Comparison of ENCODE assay signal across 9 cellular contexts in the genomic region with DNA sequence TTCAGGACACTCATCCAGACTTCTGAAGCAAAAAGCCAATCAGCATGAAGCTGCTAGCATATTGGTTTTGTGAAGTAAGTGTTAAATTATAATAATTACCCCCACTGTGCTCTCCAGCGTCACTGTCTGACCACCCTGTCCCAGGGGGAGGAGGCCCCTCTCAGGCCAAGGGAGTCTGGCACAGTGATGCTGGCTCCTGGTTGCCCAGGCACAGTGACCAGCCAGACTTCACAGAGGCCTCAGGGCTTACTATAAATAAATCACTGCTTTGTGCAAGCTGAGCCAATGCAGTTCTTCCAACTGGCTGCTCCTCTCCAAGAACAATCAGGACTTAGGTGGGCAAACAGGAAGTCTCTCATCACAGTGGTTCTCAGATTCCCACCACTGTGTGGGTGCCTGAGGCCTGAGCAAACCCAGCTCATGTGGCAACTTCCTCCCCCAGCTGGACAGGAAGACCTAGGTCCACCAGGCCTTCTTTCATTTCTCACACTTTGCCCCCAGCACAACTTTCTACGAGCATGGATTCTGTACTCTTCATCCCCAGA. TPM values are rescaled to one million over a fixed set of nuclear protein-coding genes. Genes with fewer than 3 reads are reported as not detected.
DNase-seq lines count a peak whose midpoint lies in the region; ATAC-seq, FAIRE-seq and TF ChIP-seq lines count a peak whose summit lies in the region.
"Had no signal": no experiment of that assay in that cellular context is flagged by ENCODE, and none has a peak within 500 bp of the region (broad histone marks: within the 10 kb centered on the region; RNA-seq: fewer than 3 reads in every experiment).

No MANE protein-coding gene starts in this region.

- H3K27me3 ChIP-seq in CD4-positive, CD25-positive, alpha-beta regulatory T cell (ENCODE audit: control insufficient read depth, insufficient read depth, low read length): no peaks in the 10 kb centered on the region

- H3K9me3 ChIP-seq in CD4-positive, CD25-positive, alpha-beta regulatory T cell (ENCODE audit: control insufficient read depth in 2 of 2, low read length in 2 of 2): no peaks in the 10 kb centered on the region
- H3K9me3 ChIP-seq: stomach had no signal

- FAIRE-seq in HTR-8/SVneo (lab: Jason Lieb, UNC): peak; percentile 13

- ATAC-seq in CD4-positive, CD25-positive, alpha-beta regulatory T cell (ENCODE audit: low read depth in 2 of 2): no peak
- ATAC-seq in GM19463 (IDR thresholded peaks at IDR 0.05; ENCODE audit: unreplicated experiment) (no peak), GM19452 (IDR thresholded peaks at IDR 0.05; ENCODE audit: unreplicated experiment) (no peak)

- peaks cover 0 to 3% (median 0%) of the 10 kb centered on the region in 7 donors for H3K9me3 Mint-ChIP-seq in CD4-positive, CD25-positive, alpha-beta regulatory T cell
- peaks cover 0 to 2% (median 0%) of the 10 kb centered on the region in 5 experiments for H3K9me3 Mint-ChIP-seq in brain

- H3K27ac Mint-ChIP-seq in CD4-positive, CD25-positive, alpha-beta regulatory T cell: no peak overlapping the region
- H3K27ac Mint-ChIP-seq in brain: peak overlapping the region; percentile 85 to 98 (median 96)

- no peaks in the 10 kb centered on the region for H3K36me3 Mint-ChIP-seq in CD4-positive, CD25-positive, alpha-beta regulatory T cell
- H3K36me3 Mint-ChIP-seq in brain: no peaks in the 10 kb centered on the region

- H3K4me1 ChIP-seq in CD4-positive, CD25-positive, alpha-beta regulatory T cell (ENCODE audit: control insufficient read depth, insufficient read depth, low read length, poor library complexity, severe bottlenecking): peaks cover 26% of the 10 kb centered on the region

- H3K4me3 Mint-ChIP-seq in CD4-positive, CD25-positive, alpha-beta regulatory T cell: peak overlapping the region; percentile 24 to 93 (median 48)
- H3K4me3 Mint-ChIP-seq in brain: peak overlapping the region; percentile 85 to 92 (median 87)

- DNase-seq in CD4-positive, CD25-positive, alpha-beta regulatory T cell: no peak
- DNase-seq in HTR-8/SVneo (ENCODE audit: insufficient read length, low spot score) (peak; percentile 37), midbrain (lab: John Stamatoyannopoulos, UW) (peak; percentile 49), mucosa of gallbladder (ENCODE audit: low spot score) (no peak)
- DNase-seq in activated CD8-positive, alpha-beta memory T cell treated with anti-CD3 and anti-CD28 coated beads, Interleukin-2, amount 50 U/mL, for 48 hours: no peak
- DNase-seq: stomach had no signal

- H3K27ac ChIP-seq in CD4-positive, CD25-positive, alpha-beta regulatory T cell (ENCODE audit: insufficient read depth, low read length, poor library complexity, severe bottlenecking): no peak overlapping the region

- peaks cover 4 to 31% (median 10%) of the 10 kb centered on the region in 4 donors for H3K4me1 Mint-ChIP-seq in CD4-positive, CD25-positive, alpha-beta regulatory T cell
- H3K4me1 Mint-ChIP-seq in brain: peaks cover 30% of the 10 kb centered on the region

- H3K4me3 ChIP-seq in CD4-positive, CD25-positive, alpha-beta regulatory T cell (ENCODE audit: low read depth, low read length): no peak overlapping the region

- peaks cover 36% of the 10 kb centered on the region for H3K27me3 Mint-ChIP-seq in CD4-positive, CD25-positive, alpha-beta regulatory T cell
- H3K27me3 Mint-ChIP-seq in brain: peaks cover 11% of the 10 kb centered on the region

- no peak for TF ChIP-seq CTCF in brain (conservative IDR thresholded peaks at IDR 0.05)

- no peaks in the 10 kb centered on the region for H3K36me3 ChIP-seq in CD4-positive, CD25-positive, alpha-beta regulatory T cell (ENCODE audit: control insufficient read depth, insufficient read depth, low read length)
- H3K36me3 ChIP-seq: stomach had no signal

RNA-seq across cellular contexts. Expression of a gene that starts 1.7 kb away (rescaled TPM):
- 1.1 TPM for total RNA-seq in CD4-positive, CD25-positive, alpha-beta regulatory T cell
- 1 to 10 TPM; 2.0 to 7.8 (median 4.7) TPM for polyA plus RNA-seq in CD4-positive, CD25-positive, alpha-beta regulatory T cell
- polyA plus RNA-seq in brain (ENCODE audit: insufficient read depth, low read depth, low replicate concordance): 131 TPM
- total RNA-seq in mucosa of gallbladder: 21.2 TPM

RNA-seq across cellular contexts. Expression of a gene that starts 56.2 kb away (rescaled TPM):
- not detected for total RNA-seq in CD4-positive, CD25-positive, alpha-beta regulatory T cell
- not detected for polyA plus RNA-seq in CD4-positive, CD25-positive, alpha-beta regulatory T cell
- polyA plus RNA-seq in brain (ENCODE audit: insufficient read depth, low read depth, low replicate concordance): not detected
- not detected for total RNA-seq in mucosa of gallbladder
- total RNA-seq: stomach had no signal
- polyA plus RNA-seq: stomach had no signal

Comparison
In these comparisons a context has a peak if more than half of its experiments do, and no peak if none do; other contexts are left out.
1. DNase-seq: peak in HTR-8/SVneo (single experiment) and midbrain (single experiment); none in CD4-positive, CD25-positive, alpha-beta regulatory T cell (0 of 3), mucosa of gallbladder (single experiment) and activated CD8-positive, alpha-beta memory T cell treated with anti-CD3 and anti-CD28 coated beads, Interleukin-2, amount 50 U/mL, for 48 hours (single experiment).
2. H3K27ac Mint-ChIP-seq: peak in brain (5 of 5); none in CD4-positive, CD25-positive, alpha-beta regulatory T cell (0 of 3).
3. RNA of a gene that starts 1.7 kb away (total RNA-seq): 21.2 TPM in mucosa of gallbladder (single experiment); 1.1 TPM in CD4-positive, CD25-positive, alpha-beta regulatory T cell (single experiment); every median in the first group is over 10 times any median in the second.